Comparison of ENCODE assay signal across 8 cellular contexts in genomic region chr14:74085828-74086227, GRCh38. TPM values are rescaled to one million over a fixed set of nuclear protein-coding genes. Genes with fewer than 3 reads are reported as not detected.
DNase-seq lines count a peak whose midpoint lies in the region; ATAC-seq and TF ChIP-seq lines count a peak whose summit lies in the region.

No MANE protein-coding gene starts in this region.

- no peak overlapping the region for H2BK12ac ChIP-seq in H9 (ENCODE audit: insufficient read length, low read depth, low read length)

- H3K23me2 ChIP-seq in H9 (ENCODE audit: insufficient read length, low read depth, low read length, poor library complexity, severe bottlenecking), result peaks cover 4% of the 10 kb centered on the region

- no peak overlapping the region for H3K4ac ChIP-seq in H9 (ENCODE audit: low read depth, low read length)

- no peaks in the 10 kb centered on the region for H4K20me1 ChIP-seq in H9 (ENCODE audit: control insufficient read depth, insufficient read depth, insufficient read length)

- CTCF ChIA-PET in activated CD8-positive, alpha-beta T cell treated with anti-CD3 and anti-CD28 coated beads for 36 hours (lab: Charles Lee), result interaction anchor here (0.6 to 0.7 kb wide), 2 partner anchors 53 to 519 kb away, joined by 3 to 4 read pairs; no protein-coding TSS in a partner anchor

- H3K14ac ChIP-seq in H9 (ENCODE audit: insufficient read depth, low read length), result no peak overlapping the region

- ATAC-seq in activated CD8-positive, alpha-beta T cell treated with anti-CD3 and anti-CD28 coated beads for 36 hours, result no peak

- intact Hi-C loops in activated CD8-positive, alpha-beta T cell treated with anti-CD3 and anti-CD28 coated beads for 36 hours (cut with micrococcal nuclease), result no loop called here

- H2BK120ac ChIP-seq in H9 (ENCODE audit: low read depth, low read length, poor library complexity, severe bottlenecking), result no peak overlapping the region

- H3K27me3 Mint-ChIP-seq in H9 (ENCODE audit: low read depth), result no peaks in the 10 kb centered on the region; the same call in 1 of the 2 replicates
- H3K27me3 Mint-ChIP-seq in activated CD8-positive, alpha-beta T cell treated with anti-CD3 and anti-CD28 coated beads for 36 hours, result no peaks in the 10 kb centered on the region

- H3K9me3 Mint-ChIP-seq in H9, result no peaks in the 10 kb centered on the region; a peak in 1 of 5 replicates
- no peaks in the 10 kb centered on the region for H3K9me3 Mint-ChIP-seq in activated CD8-positive, alpha-beta T cell treated with anti-CD3 and anti-CD28 coated beads for 36 hours

- no peak overlapping the region for H3K56ac ChIP-seq in H9 (ENCODE audit: insufficient read length, low read depth, low read length)

- peaks cover 0 to 4% (median 3%) of the 10 kb centered on the region in 3 experiments; a peak in 5 of 7 replicates for H3K36me3 Mint-ChIP-seq in H9 (ENCODE audit: insufficient read depth in 1 of 3, low read depth in 3 of 3)
- H3K36me3 Mint-ChIP-seq in activated CD8-positive, alpha-beta T cell treated with anti-CD3 and anti-CD28 coated beads for 36 hours (ENCODE audit: low read depth), result peaks cover 11% of the 10 kb centered on the region

- H3K79me1 ChIP-seq in H9 (ENCODE audit: insufficient read depth, low read depth, low read length, poor library complexity, severe bottlenecking), result peaks cover 4% of the 10 kb centered on the region

- peak overlapping the region; percentile 69 for H3K4me3 ChIP-seq in kidney epithelial cell (ENCODE audit: low read depth, low read length)

- no peak overlapping the region for H3K18ac ChIP-seq in H9 (ENCODE audit: insufficient read length, low read depth, low read length)

- no peak overlapping the region for H3T11ph ChIP-seq in H9 (ENCODE audit: low read length)

- H3K9me3 ChIP-seq in H9 (ENCODE audit: control insufficient read depth, low read depth, low read length), result no peaks in the 10 kb centered on the region

- no peak overlapping the region for H2AFZ ChIP-seq in H9 (ENCODE audit: low read length)

- H3K4me3 Mint-ChIP-seq in H9, result peak overlapping the region; percentile 96 to 98
- peak overlapping the region; percentile 100 for H3K4me3 Mint-ChIP-seq in activated CD8-positive, alpha-beta T cell treated with anti-CD3 and anti-CD28 coated beads for 36 hours

- H2AK5ac ChIP-seq in H9 (ENCODE audit: insufficient read length, low read length), result no peak overlapping the region

- POLR2A ChIA-PET in activated CD8-positive, alpha-beta T cell treated with anti-CD3 and anti-CD28 coated beads for 36 hours (lab: Charles Lee), result interaction anchor here (0.7 to 1.2 kb wide), 4 partner anchors 10 to 410 kb away, joined by 3 read pairs; no protein-coding TSS in a partner anchor

- H3K4me1 ChIP-seq in H9 (ENCODE audit: insufficient read depth, low read length), result no peaks in the 10 kb centered on the region

- peaks cover 11 to 15% of the 10 kb centered on the region in 2 experiments for H3K4me1 Mint-ChIP-seq in H9
- H3K4me1 Mint-ChIP-seq in activated CD8-positive, alpha-beta T cell treated with anti-CD3 and anti-CD28 coated beads for 36 hours (ENCODE audit: low read depth), result peaks cover 43% of the 10 kb centered on the region

- H4K8ac ChIP-seq in H9 (replicated peaks; ENCODE audit: insufficient read length, low read depth, low read length), result no peak overlapping the region

- no peak overlapping the region for H2BK5ac ChIP-seq in H9 (ENCODE audit: insufficient read length, low read length)

- no peak overlapping the region for H4K5ac ChIP-seq in H9 (ENCODE audit: insufficient read length, low read depth, low read length)

- no peaks in the 10 kb centered on the region; the same call in 1 of the 2 replicates for H3K79me2 ChIP-seq in H9 (ENCODE audit: insufficient read depth, low read length)

- no peak overlapping the region for H3K23ac ChIP-seq in H9 (ENCODE audit: insufficient read length, low read depth, low read length)

- TF ChIP-seq CTCF in 22Rv1 (IDR thresholded peaks at IDR 0.05) (no peak), H9 (conservative IDR thresholded peaks at IDR 0.05) (no peak), kidney epithelial cell (IDR thresholded peaks at IDR 0.05; ENCODE audit: insufficient read depth, low read length, poor library complexity, severe bottlenecking) (no peak)
- TF ChIP-seq CTCF in activated CD8-positive, alpha-beta T cell treated with anti-CD3 and anti-CD28 coated beads for 36 hours (IDR thresholded peaks at IDR 0.05), result no peak

- H3K9ac ChIP-seq in H9 (ENCODE audit: extremely low read depth, insufficient read length, low read length), result peak overlapping the region; percentile 96

- H3K27ac ChIP-seq in 22Rv1, result peak overlapping the region; percentile 78; the same call in 1 of the 2 replicates
- no peak overlapping the region for H3K27ac ChIP-seq in H9 (ENCODE audit: insufficient read length, low read depth, low read length)
- no peak overlapping the region for H3K27ac ChIP-seq in caudate nucleus (ENCODE audit: low read depth, low read length)

- peak overlapping the region in 2 of 3 experiments; percentile 99 to 100; a peak in 5 of 7 replicates for H3K27ac Mint-ChIP-seq in H9
- H3K27ac Mint-ChIP-seq in activated CD8-positive, alpha-beta T cell treated with anti-CD3 and anti-CD28 coated beads for 36 hours, result peak overlapping the region; percentile 99

- DNase-seq in H9, result no peak
- DNase-seq in activated CD8-positive, alpha-beta T cell treated with anti-CD3 and anti-CD28 coated beads for 36 hours, result no peak
- no peak for DNase-seq in kidney epithelial cell (ENCODE audit: low read depth)
- DNase-seq in glomerular visceral epithelial cell (ENCODE audit: extremely low spot score), result no peak
- DNase-seq in caudate nucleus (lab: John Stamatoyannopoulos, UW), result no peak
- DNase-seq in C1 segment of cervical spinal cord (lab: John Stamatoyannopoulos, UW), result no peak
- no peak for DNase-seq in AML-193 (lab: John Stamatoyannopoulos, UW)

- no CpG with 5 or more reads among the region's 1 CpG for WGBS in H9 (ENCODE audit: extremely low coverage, insufficient read length, low lambda C conversion rate)

- H3K36me3 ChIP-seq in kidney epithelial cell (ENCODE audit: control insufficient read depth, insufficient read depth, low read length), result no peaks in the 10 kb centered on the region

- no peak overlapping the region for H4K91ac ChIP-seq in H9 (ENCODE audit: insufficient read length, low read depth, low read length)

- H3K27me3 ChIP-seq in H9 (ENCODE audit: insufficient read depth, low read length) (no peaks in the 10 kb centered on the region), kidney epithelial cell (ENCODE audit: control insufficient read depth, insufficient read depth, low read length) (no peaks in the 10 kb centered on the region)

- no peak overlapping the region for H2BK15ac ChIP-seq in H9 (ENCODE audit: low read depth, low read length)

- H3K4me2 ChIP-seq in H9 (ENCODE audit: insufficient read depth, insufficient read length, low read length), result peak overlapping the region; percentile 67

- H2BK20ac ChIP-seq in H9 (ENCODE audit: low read depth, low read length, poor library complexity, severe bottlenecking), result no peak overlapping the region

RNA-seq across cellular contexts. Expression of gene LIN52, which starts 1.1 kb away (rescaled TPM):
- total RNA-seq in H9 (2021), result 9.9 and 11.0 TPM in 2 replicates
- total RNA-seq in activated CD8-positive, alpha-beta T cell treated with anti-CD3 and anti-CD28 coated beads for 36 hours, result 10 to 100 TPM; 10.1 to 10.3 TPM
- 7.8 and 8.3 TPM in 2 replicates for total RNA-seq in kidney epithelial cell

RNA-seq across cellular contexts. Expression of gene ALDH6A1, which starts 1.6 kb away (rescaled TPM):
- total RNA-seq in H9 (2021), result 36.8 and 37.8 TPM in 2 replicates
- total RNA-seq in activated CD8-positive, alpha-beta T cell treated with anti-CD3 and anti-CD28 coated beads for 36 hours, result 10 to 100 TPM; 10.8 to 11.8 TPM
- total RNA-seq in kidney epithelial cell, result 11.1 and 12.5 TPM in 2 replicates
